Comparison of ENCODE assay signal across 1 cellular context in genomic region chr5:154199263-154199662, GRCh38.
A peak's percentile ranks its signal among the peaks of the same experiment; 100 is the strongest.
TF ChIP-seq lines count a peak whose summit lies in the region.

No MANE protein-coding gene starts in this region.

TF ChIP-seq in K562, 482 proteins besides CTCF, POLR2A, EP300 and RAD21:
- TF ChIP-seq, protein P1, sequence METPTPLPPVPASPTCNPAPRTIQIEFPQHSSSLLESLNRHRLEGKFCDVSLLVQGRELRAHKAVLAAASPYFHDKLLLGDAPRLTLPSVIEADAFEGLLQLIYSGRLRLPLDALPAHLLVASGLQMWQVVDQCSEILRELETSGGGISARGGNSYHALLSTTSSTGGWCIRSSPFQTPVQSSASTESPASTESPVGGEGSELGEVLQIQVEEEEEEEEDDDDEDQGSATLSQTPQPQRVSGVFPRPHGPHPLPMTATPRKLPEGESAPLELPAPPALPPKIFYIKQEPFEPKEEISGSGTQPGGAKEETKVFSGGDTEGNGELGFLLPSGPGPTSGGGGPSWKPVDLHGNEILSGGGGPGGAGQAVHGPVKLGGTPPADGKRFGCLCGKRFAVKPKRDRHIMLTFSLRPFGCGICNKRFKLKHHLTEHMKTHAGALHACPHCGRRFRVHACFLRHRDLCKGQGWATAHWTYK (CRISPR knock-in tag; IDR thresholded peaks at IDR 0.05): peak; percentile 88
- peak; percentile 10; the same call in 1 of the 2 replicates for TF ChIP-seq RB1 (IDR thresholded peaks at IDR 0.05; ENCODE audit: low read depth)
- TF ChIP-seq ZNF561 (CRISPR knock-in tag; conservative IDR thresholded peaks at IDR 0.05): no peak
- TF ChIP-seq U2AF1 (optimal IDR thresholded peaks at IDR 0.05; ENCODE audit: low read depth, low read length): no peak
- TF ChIP-seq FOXP4 (CRISPR knock-in tag; IDR thresholded peaks at IDR 0.05; ENCODE audit: borderline replicate concordance): no peak
- TF ChIP-seq HLTF (IDR thresholded peaks at IDR 0.05): no peak
- 0 out of 4 replicates have a peak, but pooled peaks of 1 of the 2 experiments have one; percentile 19 for TF ChIP-seq RCOR1 (IDR thresholded peaks at IDR 0.05; ENCODE audit: borderline replicate concordance in 1 of 2, low read depth in 2 of 2, low read length in 2 of 2)
- TF ChIP-seq, protein P2, sequence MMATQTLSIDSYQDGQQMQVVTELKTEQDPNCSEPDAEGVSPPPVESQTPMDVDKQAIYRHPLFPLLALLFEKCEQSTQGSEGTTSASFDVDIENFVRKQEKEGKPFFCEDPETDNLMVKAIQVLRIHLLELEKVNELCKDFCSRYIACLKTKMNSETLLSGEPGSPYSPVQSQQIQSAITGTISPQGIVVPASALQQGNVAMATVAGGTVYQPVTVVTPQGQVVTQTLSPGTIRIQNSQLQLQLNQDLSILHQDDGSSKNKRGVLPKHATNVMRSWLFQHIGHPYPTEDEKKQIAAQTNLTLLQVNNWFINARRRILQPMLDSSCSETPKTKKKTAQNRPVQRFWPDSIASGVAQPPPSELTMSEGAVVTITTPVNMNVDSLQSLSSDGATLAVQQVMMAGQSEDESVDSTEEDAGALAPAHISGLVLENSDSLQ (IDR thresholded peaks at IDR 0.05): peak; percentile 58
- TF ChIP-seq PML (IDR thresholded peaks at IDR 0.05; ENCODE audit: low read length): no peak
- TF ChIP-seq PBX2 (CRISPR knock-in tag; IDR thresholded peaks at IDR 0.05; ENCODE audit: low read depth): no peak
- TF ChIP-seq PBX2 (tag; conservative IDR thresholded peaks at IDR 0.05; ENCODE audit: low read depth): 0 out of 2 replicates have a peak, but pooled peaks have one; percentile 23
- 0 out of 2 replicates have a peak, but pooled peaks have one; percentile 16 for TF ChIP-seq CBFA2T3 (IDR thresholded peaks at IDR 0.05)
- 0 out of 2 replicates have a peak, but pooled peaks have one; percentile 7 for TF ChIP-seq TEAD4 (IDR thresholded peaks at IDR 0.05; ENCODE audit: low read length)
- no peak for TF ChIP-seq TEAD4 (CRISPR knock-in tag; IDR thresholded peaks at IDR 0.05; ENCODE audit: borderline replicate concordance)
- TF ChIP-seq CTBP1 (IDR thresholded peaks at IDR 0.05; ENCODE audit: borderline replicate concordance): peak; percentile 59; the same call in 1 of the 2 replicates
- TF ChIP-seq ZNF449 (CRISPR knock-in tag; IDR thresholded peaks at IDR 0.05): no peak
- TF ChIP-seq KLF6 (CRISPR knock-in tag; IDR thresholded peaks at IDR 0.05; ENCODE audit: borderline replicate concordance): no peak
- peak; percentile 79 for TF ChIP-seq MEIS2 (IDR thresholded peaks at IDR 0.05; ENCODE audit: partially characterized antibody)
- TF ChIP-seq HDAC1 (IDR thresholded peaks at IDR 0.05): no peak
- no peak for TF ChIP-seq NR0B1 (IDR thresholded peaks at IDR 0.05; ENCODE audit: partially characterized antibody)
- no peak for TF ChIP-seq MBD1 (CRISPR knock-in tag; IDR thresholded peaks at IDR 0.05)
- TF ChIP-seq CEBPG (CRISPR knock-in tag; IDR thresholded peaks at IDR 0.05): no peak
- TF ChIP-seq CEBPG (tag; conservative IDR thresholded peaks at IDR 0.05 in 1 of 2, IDR thresholded peaks at IDR 0.05 in 1 of 2): 0 out of 4 replicates have a peak, but pooled peaks of 1 of the 2 experiments have one; percentile 15
TF ChIP-seq in K562: peak in this region for 10.
